ENCODE assay signal across 15 cellular contexts in genomic region chr3:68919000-68919399, GRCh38. TPM values are rescaled to one million over a fixed set of nuclear protein-coding genes. Genes with fewer than 3 reads are reported as not detected.
A peak's percentile ranks its signal among the peaks of the same experiment; 100 is the strongest.
DNase-seq lines count a peak whose midpoint lies in the region; ATAC-seq and TF ChIP-seq lines count a peak whose summit lies in the region.
"Had no signal": no experiment of that assay in that cellular context is flagged by ENCODE, and none has a peak within 500 bp of the region (broad histone marks: within the 10 kb centered on the region; RNA-seq: fewer than 3 reads in every experiment).

No MANE protein-coding gene starts in this region.

- no peak overlapping the region for H3K27ac ChIP-seq in left lung
- H3K27ac ChIP-seq: WERI-Rb-1 had no signal

- no peak for TF ChIP-seq CTCF in left lung (IDR thresholded peaks at IDR 0.05)

- no peaks in the 10 kb centered on the region for H3K4me1 ChIP-seq in left lung

- no peak overlapping the region for H3K4me3 ChIP-seq in left lung

- ATAC-seq in left lung, result peak; percentile 52
- ATAC-seq in HG02852 (IDR thresholded peaks at IDR 0.05; ENCODE audit: unreplicated experiment), result no peak
- no peak for ATAC-seq in HG03095 (IDR thresholded peaks at IDR 0.05; ENCODE audit: unreplicated experiment)
- ATAC-seq: CD8-positive, alpha-beta T cell had no signal

- intact Hi-C loops in left lung (cut with DNase I), result no loop called here

- peak; percentile 58 for DNase-seq in ELF-1 (ENCODE audit: low read depth, low spot score)
- peak; percentile 0 for DNase-seq in NAMALWA (ENCODE audit: low spot score)
- peak; percentile 36 for DNase-seq in dermis blood vessel endothelial cell
- DNase-seq in left lung, result no peak
- no peak for DNase-seq in NCI-H524 treated with DMSO at 0.1 percent for 48 hours (lab: John Stamatoyannopoulos, UW)
- no peak for DNase-seq in T-helper 9 cell
- DNase-seq: amygdala; CD8-positive, alpha-beta T cell; Right ventricle myocardium superior; stimulated activated CD4-positive, alpha-beta T cell treated with anti-CD3 and anti-CD28 coated beads, Interleukin-1b, Interleukin-23, amount 100 ng/mL, for 48 hours; stimulated activated naive CD4-positive, alpha-beta T cell; WERI-Rb-1 had no signal

- peaks cover 3 to 45% of the 10 kb centered on the region in 2 donors for H3K27me3 ChIP-seq in left lung

- no peaks in the 10 kb centered on the region for H3K36me3 ChIP-seq in left lung
- H3K36me3 ChIP-seq: WERI-Rb-1 had no signal

- no peaks in the 10 kb centered on the region for H3K9me3 ChIP-seq in left lung

RNA-seq across cellular contexts. Expression of gene TAFA4, which starts 13.3 kb away (rescaled TPM):
- 0.05 TPM in 1 of 2 replicates, not detected in the other for total RNA-seq in dermis blood vessel endothelial cell
- total RNA-seq in left lung, result not detected
- total RNA-seq: CD8-positive, alpha-beta T cell; omental fat pad; Right ventricle myocardium superior had no signal

Comparison
In these comparisons a context has a peak if more than half of its experiments do, and no peak if none do; other contexts are left out.
1. DNase-seq: peak in ELF-1 (single experiment), NAMALWA (single experiment) and dermis blood vessel endothelial cell (single experiment); none in left lung (0 of 2), NCI-H524 treated with DMSO at 0.1 percent for 48 hours (single experiment) and T-helper 9 cell (single experiment).